In the genomic region with DNA sequence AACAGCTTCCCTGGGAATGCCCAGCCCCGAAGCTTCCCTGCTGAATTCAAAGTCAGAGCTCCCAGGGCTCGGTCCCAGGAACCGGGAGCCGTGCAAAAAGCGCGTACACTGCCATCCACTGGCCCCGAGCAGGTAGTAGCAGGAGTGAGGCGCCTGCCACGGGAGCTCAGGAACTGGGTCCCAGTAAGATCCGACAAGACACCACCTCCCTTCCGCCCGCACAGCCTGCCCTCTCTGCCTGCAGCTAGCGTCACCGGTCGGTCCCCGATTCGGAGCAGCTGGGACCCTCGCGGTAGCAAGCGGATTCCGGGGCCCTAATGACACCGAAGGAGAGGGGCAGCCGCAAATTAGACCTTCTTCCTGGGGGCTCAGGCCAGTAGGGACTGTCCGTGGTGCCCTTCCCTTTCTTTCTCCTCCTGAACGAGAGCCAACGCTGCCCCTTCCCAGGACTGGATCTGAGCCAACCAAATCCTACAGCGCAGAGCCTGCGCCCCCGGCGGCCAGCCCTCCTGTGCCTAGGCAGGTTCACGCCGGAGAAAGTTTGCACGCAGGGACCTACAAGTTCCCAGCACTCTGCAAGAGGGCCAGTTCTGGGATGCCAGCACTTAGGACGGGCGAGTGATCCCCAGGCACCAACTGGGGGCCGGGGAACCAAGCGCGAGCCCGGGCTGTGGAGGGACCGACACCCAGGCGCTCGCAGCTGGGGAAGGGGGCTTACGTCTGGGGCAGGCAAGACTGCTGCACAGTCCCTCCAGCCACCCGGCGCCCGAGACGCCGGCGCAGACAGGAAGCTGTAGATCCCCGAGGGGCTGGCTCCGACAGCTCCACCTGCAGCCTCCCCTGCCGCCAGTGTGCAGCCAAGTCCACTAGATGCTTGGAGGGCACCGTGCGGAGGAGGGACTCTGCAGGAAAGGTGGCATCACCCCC, we compare ENCODE assay signal across 8 cellular contexts. TPM values are rescaled to one million over a fixed set of nuclear protein-coding genes. Genes with fewer than 3 reads are reported as not detected.
A peak's percentile ranks its signal among the peaks of the same experiment; 100 is the strongest.
DNase-seq lines count a peak whose midpoint lies in the region; ATAC-seq and TF ChIP-seq lines count a peak whose summit lies in the region.

No MANE protein-coding gene starts in this region.

- H3K9me3 ChIP-seq in BLaER1 treated with 17β-estradiol and CSF1 and Interleukin-3, amounts not matched to agents 10 nM and 100 nM (replicated peaks in 1 of 11): peaks cover 10 to 19% (median 15%) of the 10 kb centered on the region in 11 experiments
- H3K9me3 ChIP-seq in effector memory CD4-positive, alpha-beta T cell (ENCODE audit: control insufficient read depth, low read length): no peaks in the 10 kb centered on the region
- peaks cover 0 to 3% of the 10 kb centered on the region in 2 donors for H3K9me3 ChIP-seq in lung (ENCODE audit: control insufficient read depth in 2 of 2, insufficient read depth in 1 of 2, low read length in 1 of 2)

- H3K9ac ChIP-seq in BLaER1 treated with 17β-estradiol and CSF1 and Interleukin-3, amounts not matched to agents 10 nM and 100 nM: peak overlapping the region; percentile 11 to 71 (median 58); a peak in 21 of 22 replicates

- no peaks in the 10 kb centered on the region for H3K9me3 Mint-ChIP-seq in activated CD4-positive, alpha-beta memory T cell treated with anti-CD3 and anti-CD28 coated beads, Interleukin-2, amount 10 ng/mL, durations not matched to agents 7 days and 5 days

- peak overlapping the region; percentile 52 to 72 (median 62) for H3K4me3 ChIP-seq in BLaER1 treated with 17β-estradiol and CSF1 and Interleukin-3, amounts not matched to agents 10 nM and 100 nM
- peak overlapping the region; percentile 69 for H3K4me3 ChIP-seq in effector memory CD4-positive, alpha-beta T cell (ENCODE audit: insufficient read depth, low read depth, low read length, poor library complexity, severe bottlenecking)
- H3K4me3 ChIP-seq in lung: peak overlapping the region; percentile 43

- CTCF ChIA-PET in activated CD4-positive, alpha-beta memory T cell treated with anti-CD3 and anti-CD28 coated beads, Interleukin-2, amount 10 ng/mL, durations not matched to agents 7 days and 5 days (lab: Charles Lee): interaction anchor here (0.6 to 4.8 kb wide), 24 partner anchors 10 to 197 kb away, joined by 3 to 39 read pairs (median 4); no protein-coding TSS in a partner anchor

- H3K4me1 ChIP-seq in BLaER1 treated with 17β-estradiol and CSF1 and Interleukin-3, amounts not matched to agents 10 nM and 100 nM: peaks cover 26 to 30% (median 29%) of the 10 kb centered on the region in 10 experiments
- peaks cover 12% of the 10 kb centered on the region for H3K4me1 ChIP-seq in effector memory CD4-positive, alpha-beta T cell (ENCODE audit: control insufficient read depth, insufficient read depth, low read length, poor library complexity, severe bottlenecking)
- H3K4me1 ChIP-seq in lung (ENCODE audit: control insufficient read depth in 2 of 2, insufficient read depth in 2 of 2, low read length in 2 of 2): peaks cover 8 to 18% of the 10 kb centered on the region in 2 donors

- peak; percentile 51 for TF ChIP-seq CTCF in lung (IDR thresholded peaks at IDR 0.05; ENCODE audit: control extremely low read depth, extremely low read depth)

- H3K4me2 ChIP-seq in BLaER1 treated with 17β-estradiol and CSF1 and Interleukin-3, amounts not matched to agents 10 nM and 100 nM: peak overlapping the region; percentile 93 to 100 (median 99)

- no peaks in the 10 kb centered on the region for H3K36me3 Mint-ChIP-seq in activated CD4-positive, alpha-beta memory T cell treated with anti-CD3 and anti-CD28 coated beads, Interleukin-2, amount 10 ng/mL, durations not matched to agents 7 days and 5 days (ENCODE audit: low read depth)

- ATAC-seq in HG03280 (IDR thresholded peaks at IDR 0.05; ENCODE audit: unreplicated experiment): peak; percentile 67
- peak; percentile 88 for ATAC-seq in lung (ENCODE audit: insufficient read depth, low FRiP score)

- H3K36me3 ChIP-seq in BLaER1 treated with 17β-estradiol and CSF1 and Interleukin-3, amounts not matched to agents 10 nM and 100 nM: no peaks in the 10 kb centered on the region
- no peaks in the 10 kb centered on the region for H3K36me3 ChIP-seq in effector memory CD4-positive, alpha-beta T cell (ENCODE audit: control insufficient read depth, insufficient read depth, low read length)
- no peaks in the 10 kb centered on the region for H3K36me3 ChIP-seq in lung (ENCODE audit: control insufficient read depth in 2 of 2, insufficient read depth in 2 of 2, low read length in 2 of 2)

- TF ChIP-seq POLR2A in GM19099 (IDR thresholded peaks at IDR 0.05; ENCODE audit: extremely low read depth, insufficient read length, low read depth): peak; percentile 10

- H3K27me3 ChIP-seq in BLaER1 treated with 17β-estradiol and CSF1 and Interleukin-3, amounts not matched to agents 10 nM and 100 nM: peaks cover 31 to 44% (median 38%) of the 10 kb centered on the region in 11 experiments
- no peaks in the 10 kb centered on the region for H3K27me3 ChIP-seq in effector memory CD4-positive, alpha-beta T cell (replicated peaks; ENCODE audit: control insufficient read depth, insufficient read depth, low read length, poor library complexity, severe bottlenecking)
- no peaks in the 10 kb centered on the region for H3K27me3 ChIP-seq in lung (ENCODE audit: control insufficient read depth, insufficient read depth)

- H3K27ac ChIP-seq in BLaER1 treated with 17β-estradiol and CSF1 and Interleukin-3, amounts not matched to agents 10 nM and 100 nM: no peak overlapping the region
- H3K27ac ChIP-seq in effector memory CD4-positive, alpha-beta T cell (ENCODE audit: insufficient read depth, low read length, poor library complexity, severe bottlenecking): no peak overlapping the region
- peak overlapping the region; percentile 2 to 54 for H3K27ac ChIP-seq in lung (ENCODE audit: low read depth in 1 of 2, low read length in 1 of 2)

- peaks cover 26% of the 10 kb centered on the region for H3K4me1 Mint-ChIP-seq in activated CD4-positive, alpha-beta memory T cell treated with anti-CD3 and anti-CD28 coated beads, Interleukin-2, amount 10 ng/mL, durations not matched to agents 7 days and 5 days

- DNase-seq in NCI-H526 (lab: John Stamatoyannopoulos, UW) (peak; percentile 86 to 94), lung (ENCODE audit: low spot score) (peak; percentile 82)
- DNase-seq in activated CD4-positive, alpha-beta memory T cell treated with anti-CD3 and anti-CD28 coated beads, Interleukin-2, amount 10 ng/mL, durations not matched to agents 7 days and 5 days: peak; percentile 60
- DNase-seq in effector memory CD4-positive, alpha-beta T cell: peak; percentile 12 to 25 (median 24)
- peak; percentile 42 to 52 for DNase-seq in stimulated activated CD4-positive, alpha-beta T cell treated with anti-CD3 and anti-CD28 coated beads, Interleukin-4, amount 100 ng/mL, for 48 hours (ENCODE audit: low read depth in 2 of 2)

- no peak overlapping the region for H3K27ac Mint-ChIP-seq in activated CD4-positive, alpha-beta memory T cell treated with anti-CD3 and anti-CD28 coated beads, Interleukin-2, amount 10 ng/mL, durations not matched to agents 7 days and 5 days

- H4K20me1 ChIP-seq in BLaER1 treated with 17β-estradiol and CSF1 and Interleukin-3, amounts not matched to agents 10 nM and 100 nM: peaks cover 0 to 29% (median 19%) of the 10 kb centered on the region in 11 experiments; a peak in 16 of 22 replicates

- H3K4me3 Mint-ChIP-seq in activated CD4-positive, alpha-beta memory T cell treated with anti-CD3 and anti-CD28 coated beads, Interleukin-2, amount 10 ng/mL, durations not matched to agents 7 days and 5 days: peak overlapping the region; percentile 74

- H3K27me3 Mint-ChIP-seq in activated CD4-positive, alpha-beta memory T cell treated with anti-CD3 and anti-CD28 coated beads, Interleukin-2, amount 10 ng/mL, durations not matched to agents 7 days and 5 days: peaks cover 26% of the 10 kb centered on the region

- 0 to 1% methylated on average over 54 of the region's 54 CpGs for WGBS in lung, 2 donors

- POLR2A ChIA-PET in activated CD4-positive, alpha-beta memory T cell treated with anti-CD3 and anti-CD28 coated beads, Interleukin-2, amount 10 ng/mL, durations not matched to agents 7 days and 5 days (lab: Charles Lee): no interaction called here

RNA-seq across cellular contexts. Expression of a gene that starts 0.9 kb away (rescaled TPM):
- under 1 TPM in 1 of 2 experiments, not detected in 1; 0.08 TPM for total RNA-seq in activated CD4-positive, alpha-beta memory T cell treated with anti-CD3 and anti-CD28 coated beads, Interleukin-2, amount 10 ng/mL, durations not matched to agents 7 days and 5 days
- 1 to 10 TPM in 1 of 2 donors, under 1 TPM in 1; 0.80 to 9.1 TPM for total RNA-seq in lung
- 1 to 10 TPM in 1 of 2 donors, under 1 TPM in 1; 0.15 to 1.2 TPM for polyA plus RNA-seq in lung

Comparison
In these comparisons a context has a peak if more than half of its experiments do, and no peak if none do; other contexts are left out.
1. H3K27ac ChIP-seq: peak in lung (2 of 2); none in BLaER1 treated with 17β-estradiol and CSF1 and Interleukin-3, amounts not matched to agents 10 nM and 100 nM (0 of 11) and effector memory CD4-positive, alpha-beta T cell (single experiment).
2. DNase-seq: peak in every context shown above with its lines; median percentile 90 in NCI-H526; 82 in lung; 60 in activated CD4-positive, alpha-beta memory T cell treated with anti-CD3 and anti-CD28 coated beads, Interleukin-2, amount 10 ng/mL, durations not matched to agents 7 days and 5 days; 47 in stimulated activated CD4-positive, alpha-beta T cell treated with anti-CD3 and anti-CD28 coated beads, Interleukin-4, amount 100 ng/mL, for 48 hours; 24 in effector memory CD4-positive, alpha-beta T cell.
3. Peak in every context shown above with its lines, with median percentiles within 50 percentile points of each other: H3K4me3 ChIP-seq.